ENCODE assay signal across 17 cellular contexts in genomic region chr2:181848356-181848876, GRCh38. TPM values are rescaled to one million over a fixed set of nuclear protein-coding genes. Genes with fewer than 3 reads are reported as not detected.
DNase-seq lines count a peak whose midpoint lies in the region; ATAC-seq and TF ChIP-seq lines count a peak whose summit lies in the region.
"Had no signal": no experiment of that assay in that cellular context is flagged by ENCODE, and none has a peak within 500 bp of the region (broad histone marks: within the 10 kb centered on the region; RNA-seq: fewer than 3 reads in every experiment).

No MANE protein-coding gene starts in this region.

- no peak overlapping the region for H3K9ac ChIP-seq in BLaER1 treated with 17β-estradiol and CSF1 and Interleukin-3, amounts not matched to agents 10 nM and 100 nM
- no peak overlapping the region for H3K9ac ChIP-seq in HCT116 (ENCODE audit: low read length)
- no peak overlapping the region for H3K9ac ChIP-seq in mesendoderm (ENCODE audit: low read length)

- H4K8ac ChIP-seq in mesendoderm (ENCODE audit: low read depth, low read length): no peak overlapping the region

- no CpG with 5 or more reads among the region's 3 CpGs for WGBS in mesendoderm (ENCODE audit: extremely low coverage, insufficient coverage, low lambda C conversion rate)
- 61 to 68% methylated on average over 3 of the region's 3 CpGs for WGBS in heart right ventricle, 2 donors

- H4K20me1 ChIP-seq in BLaER1 treated with 17β-estradiol and CSF1 and Interleukin-3, amounts not matched to agents 10 nM and 100 nM: no peaks in the 10 kb centered on the region
- no peaks in the 10 kb centered on the region for H4K20me1 ChIP-seq in HCT116 (ENCODE audit: insufficient read depth)

- H3K79me1 ChIP-seq in mesendoderm (ENCODE audit: low read length): no peaks in the 10 kb centered on the region

- peak overlapping the region; percentile 48 for H2AFZ ChIP-seq in HCT116 (ENCODE audit: low read depth, low read length, poor library complexity, severe bottlenecking)

- H3K27ac ChIP-seq in BLaER1 treated with 17β-estradiol and CSF1 and Interleukin-3, amounts not matched to agents 10 nM and 100 nM: peak overlapping the region in 3 of 11 experiments; percentile 7 to 80 (median 78); a peak in 5 of 22 replicates
- H3K27ac ChIP-seq in HCT116 (ENCODE audit: low read depth, low read length): no peak overlapping the region; the same call in 1 of the 2 replicates
- peak overlapping the region; percentile 15; the same call in 1 of the 2 replicates for H3K27ac ChIP-seq in Panc1 (ENCODE audit: low read length)
- H3K27ac ChIP-seq in mesendoderm (ENCODE audit: low read depth, low read length): no peak overlapping the region
- peak overlapping the region in 4 of 10 donors; percentile 12 to 54 (median 34) for H3K27ac ChIP-seq in heart right ventricle
- no peak overlapping the region for H3K27ac ChIP-seq in WERI-Rb-1
- H3K27ac ChIP-seq: ascending aorta, coronary artery, epithelial cell of prostate, Peyer's patch, spleen had no signal

- no peak overlapping the region for H3K56ac ChIP-seq in mesendoderm (ENCODE audit: low read length)

- no peak overlapping the region for H2AK5ac ChIP-seq in mesendoderm (ENCODE audit: low read length)

- no TSS peak for BruUV-seq in HCT116 (replicated peaks; lab: Mats Ljungman, UMichigan)
- no TSS peak for BruUV-seq in Panc1 (replicated peaks; lab: Mats Ljungman, UMichigan)

- POLR2A ChIA-PET in HCT116 (lab: Charles Lee): interaction anchor here (1.0 to 1.3 kb wide), 2 partner anchors 9 to 21 kb away, joined by 3 read pairs; no protein-coding TSS in a partner anchor
- POLR2A ChIA-PET in Panc1 (lab: Charles Lee): no interaction called here

- RAD21 ChIA-PET in HCT116 (lab: Charles Lee; ENCODE audit: low non-redundant PET in 1 of 2, low total read pairs in 2 of 2, uncharacterized antibody in 2 of 2, unreplicated experiment in 2 of 2): no interaction called here

- DNase-seq in HCT116 (ENCODE audit: low read depth, low spot score) (no peak), Panc1 (ENCODE audit: low read depth, low spot score) (no peak), mesendoderm (peak; percentile 12), heart right ventricle (no peak), WERI-Rb-1 (no peak)
- DNase-seq: activated gamma-delta T cell treated with Interleukin-2 at 50 U/mL for 16 hours; COR-L47; NCI-H524; Peyer's patch; spleen; stimulated activated naive CD4-positive, alpha-beta T cell had no signal

- ATAC-seq in HCT116 (no peak), Panc1 (no peak), heart right ventricle (no peak), GM18520 (IDR thresholded peaks at IDR 0.05; ENCODE audit: unreplicated experiment) (no peak)
- ATAC-seq in activated CD4-positive, CD25-positive, alpha-beta regulatory T cell treated with anti-CD3 and anti-CD28 coated beads, Interleukin-2, amount 50 U/mL, for 24 hours: no peak

- no peaks in the 10 kb centered on the region for H3K9me3 ChIP-seq in BLaER1 treated with 17β-estradiol and CSF1 and Interleukin-3, amounts not matched to agents 10 nM and 100 nM (replicated peaks in 1 of 11)
- no peaks in the 10 kb centered on the region for H3K9me3 ChIP-seq in HCT116 (ENCODE audit: control insufficient read depth in 1 of 2, insufficient read depth in 1 of 2, low read depth in 1 of 2, low read length in 2 of 2)
- no peaks in the 10 kb centered on the region for H3K9me3 ChIP-seq in Panc1 (ENCODE audit: control insufficient read depth, insufficient read depth, low read depth, low read length)
- no peaks in the 10 kb centered on the region for H3K9me3 ChIP-seq in heart right ventricle
- H3K9me3 ChIP-seq in WERI-Rb-1 (ENCODE audit: severe bottlenecking): no peaks in the 10 kb centered on the region
- H3K9me3 ChIP-seq: ascending aorta, Peyer's patch, spleen had no signal

- no peaks in the 10 kb centered on the region for H3K27me3 ChIP-seq in BLaER1 treated with 17β-estradiol and CSF1 and Interleukin-3, amounts not matched to agents 10 nM and 100 nM
- H3K27me3 ChIP-seq in HCT116 (ENCODE audit: insufficient read depth, low read length) (no peaks in the 10 kb centered on the region), Panc1 (ENCODE audit: control insufficient read depth, insufficient read depth, low read length) (no peaks in the 10 kb centered on the region), mesendoderm (ENCODE audit: insufficient read depth, low read length, poor library complexity) (no peaks in the 10 kb centered on the region), heart right ventricle (no peaks in the 10 kb centered on the region), WERI-Rb-1 (ENCODE audit: insufficient read depth, low read depth, severe bottlenecking) (no peaks in the 10 kb centered on the region)
- H3K27me3 ChIP-seq: ascending aorta, Peyer's patch, spleen had no signal

- H3K4me2 ChIP-seq in BLaER1 treated with 17β-estradiol and CSF1 and Interleukin-3, amounts not matched to agents 10 nM and 100 nM: peak overlapping the region in 6 of 11 experiments; percentile 48 to 85 (median 76); a peak in 11 of 22 replicates
- H3K4me2 ChIP-seq in HCT116 (ENCODE audit: low read length) (peak overlapping the region; percentile 18; the same call in 1 of the 2 replicates), mesendoderm (ENCODE audit: low read length) (no peak overlapping the region)

- H3K36me3 ChIP-seq in BLaER1 treated with 17β-estradiol and CSF1 and Interleukin-3, amounts not matched to agents 10 nM and 100 nM: no peaks in the 10 kb centered on the region
- H3K36me3 ChIP-seq in HCT116 (ENCODE audit: control insufficient read depth in 1 of 2, insufficient read depth in 2 of 2, low read length in 2 of 2) (no peaks in the 10 kb centered on the region), Panc1 (ENCODE audit: control insufficient read depth, insufficient read depth, low read length) (no peaks in the 10 kb centered on the region), mesendoderm (ENCODE audit: control insufficient read depth, insufficient read depth, low read length) (no peaks in the 10 kb centered on the region), heart right ventricle (no peaks in the 10 kb centered on the region), WERI-Rb-1 (no peaks in the 10 kb centered on the region)
- H3K36me3 ChIP-seq: ascending aorta, Peyer's patch, spleen had no signal

- H3K79me2 ChIP-seq in HCT116 (ENCODE audit: insufficient read depth, low read length) (no peaks in the 10 kb centered on the region), mesendoderm (ENCODE audit: control insufficient read depth, insufficient read depth, low read length) (no peaks in the 10 kb centered on the region)

- H3K4ac ChIP-seq in mesendoderm (ENCODE audit: low read depth, low read length): no peak overlapping the region

- H3K23ac ChIP-seq in mesendoderm (ENCODE audit: low read length): no peak overlapping the region

- H3K9me2 ChIP-seq in HCT116 (ENCODE audit: insufficient read depth): no peaks in the 10 kb centered on the region

- intact Hi-C loops in HCT116 (cut with micrococcal nuclease) (no loop called here), Panc1 (cut with micrococcal nuclease; ENCODE audit: unreplicated experiment) (no loop called here), heart right ventricle (cut with DNase I) (no loop called here)

- no peak overlapping the region for H2BK5ac ChIP-seq in mesendoderm (ENCODE audit: low read length)

- no peak overlapping the region for H2BK120ac ChIP-seq in mesendoderm (ENCODE audit: low read depth, low read length)

- H3K18ac ChIP-seq in mesendoderm (ENCODE audit: low read length): no peak overlapping the region

- TF ChIP-seq CTCF in HCT116 (IDR thresholded peaks at IDR 0.05 in 2 of 3, conservative IDR thresholded peaks at IDR 0.05 in 1 of 3; ENCODE audit: borderline replicate concordance in 1 of 3, insufficient read depth in 1 of 3, low read depth in 2 of 3, low read length in 2 of 3) (no peak), Panc1 (IDR thresholded peaks at IDR 0.05) (no peak), heart right ventricle (IDR thresholded peaks at IDR 0.05) (no peak), WERI-Rb-1 (IDR thresholded peaks at IDR 0.05; ENCODE audit: low read depth, low read length) (no peak)

- no peak for TF ChIP-seq POLR2A in HCT116 (IDR thresholded peaks at IDR 0.05; ENCODE audit: borderline replicate concordance, extremely low read depth, insufficient read depth, insufficient read length)

- CTCF ChIA-PET in HCT116 (lab: Charles Lee): no interaction called here
- CTCF ChIA-PET in Panc1 (lab: Charles Lee): no interaction called here

- TF ChIP-seq RAD21 in HCT116 (IDR thresholded peaks at IDR 0.05; ENCODE audit: low read depth): no peak

- H4K5ac ChIP-seq in mesendoderm (ENCODE audit: low read length): no peak overlapping the region

- H3K4me3 ChIP-seq in BLaER1 treated with 17β-estradiol and CSF1 and Interleukin-3, amounts not matched to agents 10 nM and 100 nM: no peak overlapping the region
- H3K4me3 ChIP-seq in HCT116 (replicated peaks in 1 of 2; ENCODE audit: low read depth in 1 of 2, low read length in 2 of 2) (no peak overlapping the region), Panc1 (ENCODE audit: low read depth in 2 of 2, low read length in 2 of 2) (no peak overlapping the region), mesendoderm (ENCODE audit: low read length) (no peak overlapping the region), heart right ventricle (no peak overlapping the region), WERI-Rb-1 (ENCODE audit: low read depth, low read length) (no peak overlapping the region)
- H3K4me3 ChIP-seq: ascending aorta, coronary artery, Peyer's patch, spleen had no signal

- H2BK15ac ChIP-seq in mesendoderm (replicated peaks; ENCODE audit: low read depth): no peak overlapping the region

- peaks cover 5 to 66% (median 42%) of the 10 kb centered on the region in 10 experiments; a peak in 17 of 20 replicates for H3K4me1 ChIP-seq in BLaER1 treated with 17β-estradiol and CSF1 and Interleukin-3, amounts not matched to agents 10 nM and 100 nM
- peaks cover 12 to 53% of the 10 kb centered on the region in 2 experiments; a peak in 3 of 4 replicates for H3K4me1 ChIP-seq in HCT116 (ENCODE audit: control insufficient read depth in 1 of 2, insufficient read depth in 2 of 2, low read length in 2 of 2)
- H3K4me1 ChIP-seq in Panc1 (ENCODE audit: control insufficient read depth, insufficient read depth, low read length): no peaks in the 10 kb centered on the region
- H3K4me1 ChIP-seq in mesendoderm (ENCODE audit: control insufficient read depth, low read depth, low read length): no peaks in the 10 kb centered on the region
- H3K4me1 ChIP-seq in heart right ventricle: peaks cover 0 to 45% (median 21%) of the 10 kb centered on the region in 9 donors
- H3K4me1 ChIP-seq: ascending aorta, Peyer's patch had no signal

- in situ Hi-C loops in Panc1 (cut with HindIII; ENCODE audit: low pct_unique_long_range_greater_than_20kb, low sequenced_read_pairs): no loop called here

TF ChIP-seq in HCT116, 20 proteins besides CTCF, POLR2A, EP300 and RAD21 (continues in another document):
- TF ChIP-seq ELF1 (IDR thresholded peaks at IDR 0.05; ENCODE audit: borderline replicate concordance, low read depth) (no peak), SRF (IDR thresholded peaks at IDR 0.05; ENCODE audit: low read depth) (no peak)

RNA-seq across cellular contexts. Expression of gene ITPRID2, which starts 43.1 kb away (rescaled TPM):
- 1,605 TPM for total RNA-seq in HCT116 (2021; ENCODE audit: unreplicated experiment)
- 428 and 446 TPM in 2 replicates for polyA plus RNA-seq in HCT116 (2012)
- 261 TPM for total RNA-seq in Panc1 (2021; ENCODE audit: unreplicated experiment)
- 171 TPM for polyA plus RNA-seq in Panc1 (2012; ENCODE audit: insufficient read length)
- 7.4 TPM for polyA plus RNA-seq in mesendoderm (2013, experiment 1 of 2)
- polyA plus RNA-seq in mesendoderm (2013, experiment 2 of 2): 6.5 TPM
- total RNA-seq in heart right ventricle: 10 to 100 TPM; 49.5 to 86.6 (median 67.9) TPM
- 100 to 1,000 TPM in 1 of 2 donors, 10 to 100 TPM in 1; 30.6 to 119 TPM for polyA plus RNA-seq in heart right ventricle
